8 cellular contexts compared by ENCODE assay signal in the genomic region with DNA sequence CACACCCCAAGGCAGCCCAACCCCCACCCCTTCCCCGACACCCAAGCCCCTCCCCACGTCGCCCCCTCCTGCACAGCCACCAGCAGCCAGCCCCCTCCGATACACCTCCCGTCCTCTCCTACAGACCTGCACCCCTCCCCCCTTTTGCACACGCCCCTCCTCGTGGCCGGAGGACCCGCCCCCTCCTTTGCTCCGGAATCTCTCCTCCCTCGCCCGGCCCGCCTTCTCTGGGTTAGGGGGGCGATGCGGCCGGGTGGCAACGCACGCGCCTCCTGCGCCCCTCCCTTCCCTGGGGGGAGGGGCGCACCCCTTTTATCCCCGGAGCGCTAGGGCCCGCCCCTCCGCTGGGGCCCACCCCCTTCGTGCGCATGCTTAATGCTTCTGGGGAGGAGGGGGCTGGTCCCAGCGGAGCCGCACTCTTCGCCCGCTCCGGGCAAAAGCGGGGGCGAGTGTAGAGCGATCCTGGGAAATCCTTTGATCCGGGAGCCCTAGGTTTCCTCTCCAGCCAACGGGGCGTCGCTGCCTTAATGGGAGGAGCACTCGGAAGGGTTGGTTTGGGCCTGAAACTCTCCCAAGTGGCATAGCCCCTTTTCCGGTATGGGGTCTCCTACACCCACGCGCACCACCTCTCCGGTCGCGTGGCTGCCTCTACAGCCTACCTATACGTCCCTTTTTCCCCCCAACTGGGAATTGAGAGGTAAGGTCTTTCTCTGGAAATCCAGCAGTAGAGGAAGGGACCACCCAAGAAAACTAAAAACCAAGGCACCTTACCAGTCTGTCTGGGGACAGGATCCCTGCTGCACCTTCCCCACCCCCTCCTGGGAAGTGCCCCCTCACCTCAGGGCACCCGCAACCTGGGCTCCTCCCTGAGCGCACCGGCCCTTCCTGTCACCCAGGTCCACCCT. TPM values are rescaled to one million over a fixed set of nuclear protein-coding genes. Genes with fewer than 3 reads are reported as not detected.
DNase-seq lines count a peak whose midpoint lies in the region; ATAC-seq and FAIRE-seq lines count a peak whose summit lies in the region.

No MANE protein-coding gene starts in this region.

- WGBS in mesenchymal stem cell: 1% methylated on average over 44 of the region's 50 CpGs

- H2BK12ac ChIP-seq in mesenchymal stem cell (ENCODE audit: low read length in 2 of 2): peak overlapping the region in 1 of 2 experiments; percentile 37

- DNase-seq in DMS153 (lab: John Stamatoyannopoulos, UW) (peak; percentile 80), HTR-8/SVneo (ENCODE audit: insufficient read length, low spot score) (peak; percentile 83), NOMO-1 (lab: John Stamatoyannopoulos, UW; ENCODE audit: unreplicated experiment in 2 of 2) (peak; percentile 39 to 59), mesenchymal stem cell (peak; percentile 94)
- DNase-seq in activated CD8-positive, alpha-beta memory T cell treated with anti-CD3 and anti-CD28 coated beads, Interleukin-2, amount 50 U/mL, for 48 hours: peak; percentile 91
- DNase-seq in stimulated activated CD8-positive, alpha-beta memory T cell treated with anti-CD3 and anti-CD28 coated beads, Interleukin-15, amount 100 ng/mL, for 24 hours (ENCODE audit: low read depth): peak; percentile 48

- peak overlapping the region in 1 of 2 experiments; percentile 61 for H3K14ac ChIP-seq in mesenchymal stem cell (ENCODE audit: low read length in 2 of 2)

- H2BK5ac ChIP-seq in mesenchymal stem cell (ENCODE audit: low read depth, low read length, poor library complexity, severe bottlenecking): peak overlapping the region; percentile 87

- H3K4me1 ChIP-seq in endocrine pancreas (ENCODE audit: control insufficient read depth, insufficient read depth, low read length) (no peaks in the 10 kb centered on the region), mesenchymal stem cell (ENCODE audit: control insufficient read depth, insufficient read depth, low read depth, low read length) (peaks cover 31% of the 10 kb centered on the region)

- H3K27me3 ChIP-seq in endocrine pancreas (ENCODE audit: control insufficient read depth, insufficient read depth, low read length) (no peaks in the 10 kb centered on the region), mesenchymal stem cell (ENCODE audit: control insufficient read depth in 1 of 2, insufficient read depth in 1 of 2, low read length in 2 of 2) (no peaks in the 10 kb centered on the region)

- peak overlapping the region in 1 of 2 experiments; percentile 75 for H3K23ac ChIP-seq in mesenchymal stem cell (ENCODE audit: low read length in 2 of 2)

- peak overlapping the region; percentile 79 for H3K9ac ChIP-seq in endocrine pancreas (ENCODE audit: control insufficient read depth, insufficient read depth, low read length)
- H3K9ac ChIP-seq in mesenchymal stem cell (ENCODE audit: low read length): peak overlapping the region; percentile 88

- peak overlapping the region; percentile 97 for H2BK120ac ChIP-seq in mesenchymal stem cell (ENCODE audit: low read depth, low read length)

- peak overlapping the region; percentile 60 to 71 for H3K4ac ChIP-seq in mesenchymal stem cell (ENCODE audit: low read depth in 1 of 2, low read length in 2 of 2)

- FAIRE-seq in HTR-8/SVneo (lab: Jason Lieb, UNC): peak; percentile 96

- no peak for ATAC-seq in GM21390 (IDR thresholded peaks at IDR 0.05; ENCODE audit: unreplicated experiment)

- peak overlapping the region; percentile 48 for H3K4me3 ChIP-seq in endocrine pancreas (ENCODE audit: control insufficient read depth, insufficient read depth, low read length)
- H3K4me3 ChIP-seq in mesenchymal stem cell (ENCODE audit: insufficient read depth in 1 of 2, low read depth in 1 of 2, low read length in 2 of 2): peak overlapping the region; percentile 88 to 96

- peak overlapping the region; percentile 41 for H3K27ac ChIP-seq in mesenchymal stem cell (ENCODE audit: low read length, poor library complexity, severe bottlenecking)

- peak overlapping the region; percentile 90 for H2BK15ac ChIP-seq in mesenchymal stem cell (ENCODE audit: low read depth, poor library complexity, severe bottlenecking)

- no peaks in the 10 kb centered on the region for H3K36me3 ChIP-seq in endocrine pancreas (ENCODE audit: control insufficient read depth, insufficient read depth, low read length)
- H3K36me3 ChIP-seq in mesenchymal stem cell (ENCODE audit: control insufficient read depth in 1 of 2, insufficient read depth in 2 of 2, low read depth in 1 of 2, low read length in 2 of 2): peaks cover 3 to 18% of the 10 kb centered on the region in 2 experiments

- H3K9me3 ChIP-seq in endocrine pancreas (ENCODE audit: control insufficient read depth, low read length) (no peaks in the 10 kb centered on the region), mesenchymal stem cell (ENCODE audit: control insufficient read depth, low read length) (no peaks in the 10 kb centered on the region)

- no peak overlapping the region for H2AK5ac ChIP-seq in mesenchymal stem cell (ENCODE audit: low read length, severe bottlenecking)

- H4K8ac ChIP-seq in mesenchymal stem cell (ENCODE audit: low read length): no peak overlapping the region

- H4K91ac ChIP-seq in mesenchymal stem cell (ENCODE audit: low read length): peak overlapping the region; percentile 91

- H3K79me1 ChIP-seq in mesenchymal stem cell (replicated peaks; ENCODE audit: low read length, poor library complexity, severe bottlenecking): peaks cover 7% of the 10 kb centered on the region

- H3K4me2 ChIP-seq in mesenchymal stem cell (ENCODE audit: low read length, poor library complexity, severe bottlenecking): peak overlapping the region; percentile 71

- peak overlapping the region; percentile 75 to 91 for H3K18ac ChIP-seq in mesenchymal stem cell (ENCODE audit: low read depth in 1 of 2, low read length in 2 of 2)

- H2AFZ ChIP-seq in mesenchymal stem cell (ENCODE audit: low read depth, low read length): no peak overlapping the region

RNA-seq across cellular contexts. Expression of gene SOX12, which starts 1.9 kb away (rescaled TPM):
- polyA plus RNA-seq in mesenchymal stem cell (2013, experiment 1 of 2): 30.8 TPM
- polyA plus RNA-seq in mesenchymal stem cell (2013, experiment 2 of 2): 29.9 TPM

RNA-seq across cellular contexts. Expression of gene NRSN2, which starts 19.6 kb away (rescaled TPM):
- 63.0 TPM for polyA plus RNA-seq in mesenchymal stem cell (2013, experiment 1 of 2)
- 60.9 TPM for polyA plus RNA-seq in mesenchymal stem cell (2013, experiment 2 of 2)

RNA-seq across cellular contexts. Expression of gene ZCCHC3, which starts 29.9 kb away (rescaled TPM):
- polyA plus RNA-seq in mesenchymal stem cell (2013, experiment 1 of 2): 21.9 TPM
- 21.3 TPM for polyA plus RNA-seq in mesenchymal stem cell (2013, experiment 2 of 2)

RNA-seq across cellular contexts. Expression of gene C20orf96, which starts 36.7 kb away (rescaled TPM):
- polyA plus RNA-seq in mesenchymal stem cell (2013, experiment 1 of 2): 15.2 TPM
- polyA plus RNA-seq in mesenchymal stem cell (2013, experiment 2 of 2): 14.8 TPM

RNA-seq across cellular contexts. Expression of gene TRIB3, which starts 53.3 kb away (rescaled TPM):
- 52.7 TPM for polyA plus RNA-seq in mesenchymal stem cell (2013, experiment 1 of 2)
- polyA plus RNA-seq in mesenchymal stem cell (2013, experiment 2 of 2): 53.4 TPM
